In genomic region chr7:92833024-92833765, GRCh38 we compare ENCODE assay signal across 8 cellular contexts. TPM values are rescaled to one million over a fixed set of nuclear protein-coding genes. Genes with fewer than 3 reads are reported as not detected.
A peak's percentile ranks its signal among the peaks of the same experiment; 100 is the strongest.
DNase-seq lines count a peak whose midpoint lies in the region; ATAC-seq and TF ChIP-seq lines count a peak whose summit lies in the region.

No MANE protein-coding gene starts in this region.

- H3K18ac ChIP-seq in neuronal stem cell (ENCODE audit: low read length): peak overlapping the region; percentile 96

- peak overlapping the region; percentile 97 for H3K4me2 ChIP-seq in neuronal stem cell (ENCODE audit: insufficient read depth, low read length, poor library complexity, severe bottlenecking)

- WGBS in neuronal stem cell (ENCODE audit: extremely low coverage in 2 of 2, insufficient read length in 2 of 2, insufficient replicate concordance in 1 of 2), 2 donors: no CpG with 5 or more reads among the region's 83 CpGs
- WGBS in suprapubic skin: 0% methylated on average over 32 of the region's 83 CpGs

- H2BK12ac ChIP-seq in neuronal stem cell (ENCODE audit: low read length): no peak overlapping the region

- H2BK5ac ChIP-seq in neuronal stem cell (ENCODE audit: low read length): peak overlapping the region; percentile 30

- peak overlapping the region; percentile 72 for H2BK120ac ChIP-seq in neuronal stem cell (ENCODE audit: low read depth, low read length)

- H3K79me1 ChIP-seq in neuronal stem cell (ENCODE audit: low read depth, low read length): no peaks in the 10 kb centered on the region

- H2AFZ ChIP-seq in neuronal stem cell (ENCODE audit: low read length): peak overlapping the region; percentile 96

- no peak overlapping the region for H4K91ac ChIP-seq in neuronal stem cell (ENCODE audit: low read depth, low read length, poor library complexity)

- H3K4ac ChIP-seq in neuronal stem cell (ENCODE audit: low read length): no peak overlapping the region

- H3K36me3 ChIP-seq in neuronal stem cell (replicated peaks in 1 of 2; ENCODE audit: control insufficient read depth in 2 of 2, insufficient read depth in 2 of 2, low read length in 2 of 2) (peaks cover 0 to 40% of the 10 kb centered on the region in 2 donors), suprapubic skin (no peaks in the 10 kb centered on the region)

- H3K9ac ChIP-seq in neuronal stem cell (ENCODE audit: low read depth, low read length, poor library complexity): peak overlapping the region; percentile 91

- H3K4me3 ChIP-seq in foreskin fibroblast (ENCODE audit: low read depth in 1 of 2, low read length in 2 of 2) (peak overlapping the region; percentile 71 to 96), neuronal stem cell (ENCODE audit: low read length in 2 of 2) (peak overlapping the region; percentile 72 to 91), suprapubic skin (peak overlapping the region; percentile 83)

- no peak overlapping the region for H4K8ac ChIP-seq in neuronal stem cell (ENCODE audit: low read depth, low read length)

- DNase-seq in DMS79 (lab: John Stamatoyannopoulos, UW): peak; percentile 28
- DNase-seq in RPMI8226: peak; percentile 97
- peak; percentile 84 for DNase-seq in activated effector memory CD4-positive, alpha-beta T cell treated with Interleukin-2 at 50 U/mL for 16 hours
- DNase-seq in foreskin fibroblast: peak; percentile 73 to 92
- DNase-seq in neuronal stem cell (ENCODE audit: low spot score): peak; percentile 60
- peak; percentile 90 to 91 for DNase-seq in suprapubic skin (ENCODE audit: low spot score in 2 of 2)

- TF ChIP-seq EP300 in Ishikawa (IDR thresholded peaks at IDR 0.05; ENCODE audit: borderline replicate concordance): no peak
- TF ChIP-seq EP300 in suprapubic skin (IDR thresholded peaks at IDR 0.05): no peak

- peak overlapping the region; percentile 89 for H2BK15ac ChIP-seq in neuronal stem cell (ENCODE audit: low read length)

- H3K27ac ChIP-seq in neuronal stem cell (replicated peaks; ENCODE audit: low read length): peak overlapping the region; percentile 74
- H3K27ac ChIP-seq in suprapubic skin: peak overlapping the region; percentile 88

- peaks cover 0 to 13% (median 0%) of the 10 kb centered on the region in 3 experiments for H3K27me3 ChIP-seq in neuronal stem cell (ENCODE audit: control insufficient read depth in 3 of 3, insufficient read depth in 3 of 3, low read depth in 1 of 3, low read length in 3 of 3)
- H3K27me3 ChIP-seq in suprapubic skin: no peaks in the 10 kb centered on the region

- H3K14ac ChIP-seq in neuronal stem cell (ENCODE audit: low read length): peak overlapping the region; percentile 75

- H2AK5ac ChIP-seq in neuronal stem cell (ENCODE audit: low read depth, low read length): no peak overlapping the region

- peak; percentile 77 for TF ChIP-seq RAD21 in Ishikawa (IDR thresholded peaks at IDR 0.05; ENCODE audit: low read depth)

- no peak for TF ChIP-seq POLR2A in suprapubic skin (IDR thresholded peaks at IDR 0.05)

- peak overlapping the region; percentile 65 for H3K23ac ChIP-seq in neuronal stem cell (ENCODE audit: low read depth, low read length, poor library complexity)

- H3K9me3 ChIP-seq in neuronal stem cell (replicated peaks in 1 of 2; ENCODE audit: control insufficient read depth in 2 of 2, insufficient read depth in 1 of 2, low read depth in 1 of 2, low read length in 2 of 2) (peaks cover 0 to 20% of the 10 kb centered on the region in 2 donors), suprapubic skin (no peaks in the 10 kb centered on the region)

- H3K4me1 ChIP-seq in neuronal stem cell (ENCODE audit: control insufficient read depth in 2 of 2, insufficient read depth in 1 of 2, low read depth in 1 of 2, low read length in 2 of 2) (peaks cover 5 to 10% of the 10 kb centered on the region in 2 donors), suprapubic skin (peaks cover 41% of the 10 kb centered on the region)

- TF ChIP-seq CTCF in foreskin fibroblast (IDR thresholded peaks at IDR 0.05; ENCODE audit: low read depth, low read length): peak; percentile 74
- TF ChIP-seq CTCF in suprapubic skin (IDR thresholded peaks at IDR 0.05): peak; percentile 11 to 85

- peak; percentile 53 for ATAC-seq in GM21576 (IDR thresholded peaks at IDR 0.05; ENCODE audit: unreplicated experiment)

TF ChIP-seq in Ishikawa, 13 proteins besides CTCF, POLR2A, EP300 and RAD21:
- TF ChIP-seq, protein P1, sequence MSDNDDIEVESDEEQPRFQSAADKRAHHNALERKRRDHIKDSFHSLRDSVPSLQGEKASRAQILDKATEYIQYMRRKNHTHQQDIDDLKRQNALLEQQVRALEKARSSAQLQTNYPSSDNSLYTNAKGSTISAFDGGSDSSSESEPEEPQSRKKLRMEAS (IDR thresholded peaks at IDR 0.05): peak; percentile 97
- TF ChIP-seq REST (IDR thresholded peaks at IDR 0.05; ENCODE audit: low read depth): no peak
- TF ChIP-seq USF1 (IDR thresholded peaks at IDR 0.05): peak; percentile 81
- no peak; the same call in none of the 2 replicates for TF ChIP-seq NFIC (IDR thresholded peaks at IDR 0.05)
- TF ChIP-seq CREB1 (IDR thresholded peaks at IDR 0.05; ENCODE audit: low read depth): no peak
- TF ChIP-seq ZBTB7A (IDR thresholded peaks at IDR 0.05; ENCODE audit: low read depth): peak; percentile 73; the same call in 1 of the 2 replicates
- peak; percentile 64 for TF ChIP-seq TCF12 (IDR thresholded peaks at IDR 0.05; ENCODE audit: low read depth)
- no peak for TF ChIP-seq TEAD4 (IDR thresholded peaks at IDR 0.05)
- TF ChIP-seq CEBPB (IDR thresholded peaks at IDR 0.05): no peak
- peak; percentile 51; the same call in 1 of the 2 replicates for TF ChIP-seq YY1 (IDR thresholded peaks at IDR 0.05; ENCODE audit: low read depth)
- no peak for TF ChIP-seq EGR1 (IDR thresholded peaks at IDR 0.05)
- no peak for TF ChIP-seq FOXM1 (IDR thresholded peaks at IDR 0.05; ENCODE audit: borderline replicate concordance, low read depth)
- no peak for TF ChIP-seq TAF1 (IDR thresholded peaks at IDR 0.05; ENCODE audit: low read depth)

RNA-seq across cellular contexts. Expression of gene CDK6, which starts 3.2 kb away (rescaled TPM):
- polyA plus RNA-seq in neuronal stem cell (2013, experiment 1 of 2): 6.8 TPM
- 7.1 TPM for polyA plus RNA-seq in neuronal stem cell (2013, experiment 2 of 2)
- 10 to 100 TPM; 58.1 to 79.1 (median 68.3) TPM for total RNA-seq in suprapubic skin

Comparison
In these comparisons a context has a peak if more than half of its experiments do, and no peak if none do; other contexts are left out.
1. Peak in every context shown above with its lines: DNase-seq, ATAC-seq, H3K4me3 ChIP-seq and H3K27ac ChIP-seq.
2. DNase-seq: peak in every context shown above with its lines; median percentile 97 in RPMI8226; 90 in suprapubic skin; 84 in activated effector memory CD4-positive, alpha-beta T cell treated with Interleukin-2 at 50 U/mL for 16 hours; 82 in foreskin fibroblast; 60 in neuronal stem cell; 28 in DMS79.